ENCODE assay signal across 18 cellular contexts in genomic region chr6:134680021-134680420, GRCh38.
DNase-seq lines count a peak whose midpoint lies in the region; ATAC-seq, FAIRE-seq and TF ChIP-seq lines count a peak whose summit lies in the region.
"Had no signal": no experiment of that assay in that cellular context is flagged by ENCODE, and none has a peak within 500 bp of the region (broad histone marks: within the 10 kb centered on the region; RNA-seq: fewer than 3 reads in every experiment).

No MANE protein-coding gene starts in this region.

- H3K27ac Mint-ChIP-seq in osteocyte (ENCODE audit: unreplicated experiment) = peak overlapping the region; percentile 92
- H3K27ac Mint-ChIP-seq: CD8-positive, alpha-beta T cell had no signal

- dilution Hi-C loops in IMR-90 (cut with HindIII; ENCODE audit: low sequenced_read_pairs, unreplicated experiment) = no loop called here

- H3K4me3 ChIP-seq in A549 = no peak overlapping the region
- no peak overlapping the region for H3K4me3 ChIP-seq in IMR-90 (ENCODE audit: insufficient read depth, low read depth, low read length)
- H3K4me3 ChIP-seq in fibroblast of mammary gland (ENCODE audit: control insufficient read depth, low read depth, low read length) = no peak overlapping the region

- no peak for TF ChIP-seq EP300 in A549 (IDR thresholded peaks at IDR 0.05)

- no peak for ATAC-seq in A549
- ATAC-seq in IMR-90 (ENCODE audit: low read depth) = no peak
- ATAC-seq: CD8-positive, alpha-beta T cell; HCT116 had no signal

- H2BK120ac ChIP-seq in IMR-90 (ENCODE audit: low read depth, low read length) = 0 out of 2 replicates have a peak overlapping the region, but pooled peaks have one; percentile 41

- no peak for TF ChIP-seq POLR2A in A549 (IDR thresholded peaks at IDR 0.05; ENCODE audit: low read length)
- TF ChIP-seq POLR2A in IMR-90 (IDR thresholded peaks at IDR 0.05; ENCODE audit: low read depth, low read length) = no peak

- POLR2A ChIA-PET in A549 (lab: Yijun Ruan, JAX) (no interaction called here), IMR-90 (lab: Charles Lee; ENCODE audit: unreplicated experiment) (no interaction called here)

- H2AFZ ChIP-seq in IMR-90 (replicated peaks; ENCODE audit: low read length, poor library complexity) = no peak overlapping the region

- no peak overlapping the region for H2BK5ac ChIP-seq in IMR-90 (ENCODE audit: low read depth, low read length, poor library complexity, severe bottlenecking)

- no peaks in the 10 kb centered on the region for H3K27me3 ChIP-seq in IMR-90 (ENCODE audit: control insufficient read depth, insufficient read depth, low read length)

- no peaks in the 10 kb centered on the region for H3K79me1 ChIP-seq in IMR-90 (ENCODE audit: low read depth in 1 of 2, low read length in 2 of 2)

- no peak for FAIRE-seq in A549 (lab: Jason Lieb, UNC)
- FAIRE-seq: A204.1, D721Med, GM12892, GM19239 had no signal

- no peak overlapping the region for H4K5ac ChIP-seq in IMR-90 (ENCODE audit: low read depth, low read length)

- no peak for TF ChIP-seq CTCF in A549 (IDR thresholded peaks at IDR 0.05)
- no peak for TF ChIP-seq CTCF in IMR-90 (conservative IDR thresholded peaks at IDR 0.05; ENCODE audit: low read depth, low read length)
- no peak for TF ChIP-seq CTCF in fibroblast of mammary gland (conservative IDR thresholded peaks at IDR 0.05; ENCODE audit: control insufficient read depth, insufficient read depth, low read depth, low read length)
- TF ChIP-seq CTCF in osteocyte (IDR thresholded peaks at IDR 0.05) = no peak

- peak overlapping the region; percentile 11; the same call in 1 of the 2 replicates for H3K23ac ChIP-seq in IMR-90 (ENCODE audit: low read depth, low read length)

- no peaks in the 10 kb centered on the region for H3K9me3 Mint-ChIP-seq in osteocyte (ENCODE audit: unreplicated experiment)
- H3K9me3 Mint-ChIP-seq: CD14-positive monocyte; CD8-positive, alpha-beta T cell had no signal

- H3K4me1 Mint-ChIP-seq in osteocyte (ENCODE audit: unreplicated experiment) = peaks cover 67% of the 10 kb centered on the region

- H3K27me3 Mint-ChIP-seq in osteocyte (ENCODE audit: unreplicated experiment) = no peaks in the 10 kb centered on the region

- H4K8ac ChIP-seq in IMR-90 (ENCODE audit: low read depth in 2 of 2, low read length in 2 of 2) = no peak overlapping the region

- no peak overlapping the region for H3K4me3 Mint-ChIP-seq in osteocyte (ENCODE audit: unreplicated experiment)
- H3K4me3 Mint-ChIP-seq: CD14-positive monocyte; CD8-positive, alpha-beta T cell had no signal

- no peak for DNase-seq in A549 (ENCODE audit: low read depth in 1 of 2, low spot score in 1 of 2)
- peak; percentile 10 for DNase-seq in IMR-90
- DNase-seq in fibroblast of mammary gland (ENCODE audit: low read depth) = peak; percentile 41
- no peak for DNase-seq in osteocyte (ENCODE audit: extremely low spot score, unreplicated experiment)
- no peak for DNase-seq in AML-193 (lab: John Stamatoyannopoulos, UW)
- no peak for DNase-seq in occipital lobe (lab: John Stamatoyannopoulos, UW)
- DNase-seq in HuH-7 (ENCODE audit: low spot score) = no peak
- DNase-seq: CD8-positive, alpha-beta T cell; COR-L47; DND-41; GDM1 had no signal

- WGBS in A549 (ENCODE audit: missing lambda C conversion rate) = 80% methylated on average over 1 of the region's 3 CpGs
- 94% methylated on average over 2 of the region's 3 CpGs; no CpG with 5 or more reads in 1 of the 2 experiments for WGBS in IMR-90 (ENCODE audit: extremely low coverage in 2 of 2, insufficient read length in 1 of 2), 2 experiments

- H3K9me3 ChIP-seq in A549 (no peaks in the 10 kb centered on the region), IMR-90 (ENCODE audit: control insufficient read depth, insufficient read depth, low read length) (no peaks in the 10 kb centered on the region)

- peak overlapping the region; percentile 54 for H4K91ac ChIP-seq in IMR-90 (ENCODE audit: insufficient read depth, low read depth, low read length)

- H3K4me1 ChIP-seq in A549 (peaks cover 37% of the 10 kb centered on the region), IMR-90 (ENCODE audit: control insufficient read depth, insufficient read depth, low read length) (peaks cover 11% of the 10 kb centered on the region)

- peak overlapping the region; percentile 20 to 88; a peak in 3 of 6 replicates for H3K27ac ChIP-seq in A549
- no peak overlapping the region for H3K27ac ChIP-seq in IMR-90 (ENCODE audit: insufficient read depth, low read length)
- H3K27ac ChIP-seq: HL-60 had no signal

- TF ChIP-seq RAD21 in A549 (conservative IDR thresholded peaks at IDR 0.05 in 1 of 2, IDR thresholded peaks at IDR 0.05 in 1 of 2) = no peak
- TF ChIP-seq RAD21 in IMR-90 (IDR thresholded peaks at IDR 0.05; ENCODE audit: low read length) = no peak

- H3K9ac ChIP-seq in IMR-90 (ENCODE audit: low read depth, low read length) = no peak overlapping the region

- intact Hi-C loops in IMR-90 (cut with micrococcal nuclease) = no loop called here

- H3K18ac ChIP-seq in IMR-90 (ENCODE audit: low read depth, low read length) = no peak overlapping the region

- BruUV-seq in IMR-90 (replicated peaks; lab: Mats Ljungman, UMichigan) = no TSS peak

- no peak overlapping the region for H3K4me2 ChIP-seq in A549
- H3K4me2 ChIP-seq in IMR-90 (ENCODE audit: low read depth, low read length) = no peak overlapping the region

- CTCF ChIA-PET in A549 (lab: Yijun Ruan, JAX) = interaction anchor here (1.5 kb wide), 1 partner anchor 524 kb away, joined by 3 read pairs; no protein-coding TSS in a partner anchor
- CTCF ChIA-PET in IMR-90 (lab: Yijun Ruan, JAX) = no interaction called here

- peak overlapping the region; percentile 9; the same call in 1 of the 2 replicates for H3K4ac ChIP-seq in IMR-90 (ENCODE audit: low read depth, low read length)

- no peaks in the 10 kb centered on the region for H3K36me3 Mint-ChIP-seq in osteocyte (ENCODE audit: unreplicated experiment)
- H3K36me3 Mint-ChIP-seq: CD14-positive monocyte; CD8-positive, alpha-beta T cell had no signal

- in situ Hi-C loops in IMR-90 (cut with MboI; ENCODE audit: low sequenced_read_pairs) = no loop called here

- no peak overlapping the region for H2AK9ac ChIP-seq in IMR-90 (replicated peaks; ENCODE audit: low read depth, low read length, poor library complexity)

- H3K36me3 ChIP-seq in IMR-90 (ENCODE audit: control insufficient read depth, insufficient read depth, low read length) = no peaks in the 10 kb centered on the region

- H3K14ac ChIP-seq in IMR-90 (replicated peaks; ENCODE audit: low read depth, low read length) = 0 out of 2 replicates have a peak overlapping the region, but pooled peaks have one; percentile 52

- 0 out of 2 replicates have a peak overlapping the region, but pooled peaks have one; percentile 15 for H2AK5ac ChIP-seq in IMR-90 (ENCODE audit: low read depth, low read length)

- no peaks in the 10 kb centered on the region for H4K20me1 ChIP-seq in IMR-90 (ENCODE audit: insufficient read depth, low read length)

- peak overlapping the region; percentile 75; the same call in 1 of the 2 replicates for H2BK20ac ChIP-seq in IMR-90 (ENCODE audit: low read depth, low read length)

- H2BK15ac ChIP-seq in IMR-90 (ENCODE audit: low read depth, low read length) = 0 out of 3 replicates have a peak overlapping the region, but pooled peaks have one; percentile 24

- no peaks in the 10 kb centered on the region; the same call in none of the 2 replicates for H3K9me1 ChIP-seq in IMR-90 (ENCODE audit: insufficient read depth, low read length)

- no peak overlapping the region for H3K56ac ChIP-seq in IMR-90 (ENCODE audit: extremely low read depth, insufficient read depth, low read length)

TF ChIP-seq in A549, 52 proteins besides CTCF, POLR2A, EP300 and RAD21:
- TF ChIP-seq ATOH8 (CRISPR knock-in tag; IDR thresholded peaks at IDR 0.05; ENCODE audit: low read depth) (no peak), ZFP36 (IDR thresholded peaks at IDR 0.05; ENCODE audit: borderline replicate concordance, partially characterized antibody) (no peak), MAZ (IDR thresholded peaks at IDR 0.05; ENCODE audit: borderline replicate concordance, low read depth, low read length) (no peak)

TF ChIP-seq in IMR-90, 13 proteins besides CTCF, POLR2A, EP300 and RAD21:
- TF ChIP-seq CHD1 (IDR thresholded peaks at IDR 0.05; ENCODE audit: low read depth, low read length) (no peak), SMC3 (IDR thresholded peaks at IDR 0.05; ENCODE audit: low read depth, low read length) (no peak), RFX5 (IDR thresholded peaks at IDR 0.05; ENCODE audit: low read depth, low read length) (no peak), MAFK (IDR thresholded peaks at IDR 0.05; ENCODE audit: low read depth, low read length) (no peak), CEBPB (IDR thresholded peaks at IDR 0.05; ENCODE audit: low read depth, low read length) (no peak), FOS (IDR thresholded peaks at IDR 0.05; ENCODE audit: low read depth, low read length) (no peak), MAZ (IDR thresholded peaks at IDR 0.05; ENCODE audit: borderline replicate concordance, low read depth, low read length) (no peak), RCOR1 (IDR thresholded peaks at IDR 0.05; ENCODE audit: insufficient replicate concordance, low read length) (no peak), NFE2L2 (IDR thresholded peaks at IDR 0.05; ENCODE audit: low read depth, low read length) (no peak), MXI1 (IDR thresholded peaks at IDR 0.05; ENCODE audit: borderline replicate concordance, low read depth, low read length) (no peak)

Comparison
In these comparisons a context has a peak if more than half of its experiments do, and no peak if none do; other contexts are left out.
1. DNase-seq: peak in IMR-90 (single experiment) and fibroblast of mammary gland (single experiment); none in A549 (0 of 2), osteocyte (single experiment), AML-193 (0 of 2), occipital lobe (single experiment) and HuH-7 (single experiment).